ENCODE assay signal across 8 cellular contexts in the genomic region with DNA sequence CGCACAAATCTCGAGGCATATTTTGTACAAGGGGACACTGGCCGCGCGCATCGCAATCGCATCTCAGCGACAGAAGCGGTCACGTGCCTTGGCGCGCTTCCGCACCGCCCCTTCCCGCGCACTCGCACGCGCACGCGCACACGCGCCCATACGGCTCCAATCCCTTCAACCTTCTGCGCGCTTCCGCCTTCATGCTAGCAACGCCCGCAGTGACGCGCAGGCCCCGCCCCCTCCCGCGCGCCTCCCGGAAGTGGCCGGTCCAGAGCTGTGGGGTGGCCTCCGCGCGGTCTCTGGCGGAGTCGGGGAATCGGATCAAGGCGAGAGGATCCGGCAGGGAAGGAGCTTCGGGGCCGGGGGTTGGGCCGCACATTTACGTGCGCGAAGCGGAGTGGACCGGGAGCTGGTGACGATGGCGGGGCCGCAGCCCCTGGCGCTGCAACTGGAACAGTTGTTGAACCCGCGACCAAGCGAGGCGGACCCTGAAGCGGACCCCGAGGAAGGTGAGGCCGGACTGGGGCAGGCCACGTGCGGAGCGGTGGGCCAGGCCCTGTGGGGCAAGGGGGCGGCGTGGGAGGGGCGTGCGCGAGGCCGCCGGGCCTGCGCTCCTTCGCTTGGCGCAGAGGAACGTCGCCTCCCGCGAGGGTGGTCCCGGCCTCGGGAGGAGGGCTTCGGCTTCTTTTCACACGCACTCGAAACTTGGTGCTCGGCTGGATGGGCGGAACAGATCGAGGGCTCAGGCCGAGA. TPM values are rescaled to one million over a fixed set of nuclear protein-coding genes. Genes with fewer than 3 reads are reported as not detected.
DNase-seq lines count a peak whose midpoint lies in the region; ATAC-seq and TF ChIP-seq lines count a peak whose summit lies in the region.

Gene AATF (plus strand): TSS at position 238 of the 744 bp plus-strand sequence. CDS start 172 bp downstream, at position 410.

- DNase-seq in BJ (ENCODE audit: low read depth) = peak; percentile 69
- DNase-seq in NCI-H524 treated with DMSO at 0.1 percent for 48 hours (lab: John Stamatoyannopoulos, UW) = peak; percentile 93
- peak; percentile 93 to 94 for DNase-seq in activated CD4-positive, alpha-beta T cell treated with anti-CD3 and anti-CD28 coated beads for 4 hours
- DNase-seq in choroid plexus epithelial cell (ENCODE audit: low read depth) = peak; percentile 96
- DNase-seq in stimulated activated CD4-positive, alpha-beta T cell treated with anti-CD3 and anti-CD28 coated beads, Interleukin-1b, Interleukin-23, amount 100 ng/mL, for 24 hours (ENCODE audit: low read depth in 4 of 4, low spot score in 1 of 4) = peak; percentile 91 to 97 (median 92)

- ATAC-seq in GM19324 (IDR thresholded peaks at IDR 0.05; ENCODE audit: low FRiP score, unreplicated experiment) = peak; percentile 91
- ATAC-seq in HG03460 (IDR thresholded peaks at IDR 0.05; ENCODE audit: unreplicated experiment) = peak; percentile 89

- CTCF ChIA-PET in BJ (lab: Yijun Ruan, JAX) = interaction anchor here (0.8 to 2.1 kb wide), 3 partner anchors 10 to 99 kb away, joined by 3 to 5 read pairs (median 4); no protein-coding TSS in a partner anchor

- no peak for TF ChIP-seq CTCF in BJ (IDR thresholded peaks at IDR 0.05; ENCODE audit: insufficient read depth, low read depth, low read length)
- no peak for TF ChIP-seq CTCF in choroid plexus epithelial cell (conservative IDR thresholded peaks at IDR 0.05; ENCODE audit: low read depth, low read length)

- no peaks in the 10 kb centered on the region for H3K36me3 ChIP-seq in BJ (ENCODE audit: control insufficient read depth, insufficient read depth, low read length)

- peak within 1 kb of the TSS; percentile 69 for H3K27ac ChIP-seq in layer of hippocampus (ENCODE audit: low read depth, low read length)

- H3K27me3 ChIP-seq in BJ (ENCODE audit: control insufficient read depth, insufficient read depth, low read length) (peaks cover 26% of the 10 kb centered on the region), layer of hippocampus (ENCODE audit: control insufficient read depth, insufficient read depth, low read length) (peaks cover 17% of the 10 kb centered on the region)

- peak within 1 kb of the TSS; percentile 85 for H3K4me3 ChIP-seq in BJ (ENCODE audit: low read depth, low read length)
- H3K4me3 ChIP-seq in choroid plexus epithelial cell (ENCODE audit: low read depth, low read length) = peak within 1 kb of the TSS; percentile 90

- POLR2A ChIA-PET in BJ (lab: Charles Lee) = no interaction called here

RNA-seq across cellular contexts. Expression of gene AATF, which starts in this region (rescaled TPM):
- 16.7 and 18.5 TPM in 2 replicates for polyA plus RNA-seq in BJ (2011; rRNA removed)
- polyA minus RNA-seq in BJ (2011; rRNA and poly(A)+ RNA removed) = 20.1 and 25.8 TPM in 2 replicates

Comparison
In these comparisons a context has a peak if more than half of its experiments do, and no peak if none do; other contexts are left out.
1. Peak in every context shown above with its lines: DNase-seq, ATAC-seq, H3K4me3 ChIP-seq and H3K27ac ChIP-seq.